Comparison of ENCODE assay signal across 7 cellular contexts in the genomic region with DNA sequence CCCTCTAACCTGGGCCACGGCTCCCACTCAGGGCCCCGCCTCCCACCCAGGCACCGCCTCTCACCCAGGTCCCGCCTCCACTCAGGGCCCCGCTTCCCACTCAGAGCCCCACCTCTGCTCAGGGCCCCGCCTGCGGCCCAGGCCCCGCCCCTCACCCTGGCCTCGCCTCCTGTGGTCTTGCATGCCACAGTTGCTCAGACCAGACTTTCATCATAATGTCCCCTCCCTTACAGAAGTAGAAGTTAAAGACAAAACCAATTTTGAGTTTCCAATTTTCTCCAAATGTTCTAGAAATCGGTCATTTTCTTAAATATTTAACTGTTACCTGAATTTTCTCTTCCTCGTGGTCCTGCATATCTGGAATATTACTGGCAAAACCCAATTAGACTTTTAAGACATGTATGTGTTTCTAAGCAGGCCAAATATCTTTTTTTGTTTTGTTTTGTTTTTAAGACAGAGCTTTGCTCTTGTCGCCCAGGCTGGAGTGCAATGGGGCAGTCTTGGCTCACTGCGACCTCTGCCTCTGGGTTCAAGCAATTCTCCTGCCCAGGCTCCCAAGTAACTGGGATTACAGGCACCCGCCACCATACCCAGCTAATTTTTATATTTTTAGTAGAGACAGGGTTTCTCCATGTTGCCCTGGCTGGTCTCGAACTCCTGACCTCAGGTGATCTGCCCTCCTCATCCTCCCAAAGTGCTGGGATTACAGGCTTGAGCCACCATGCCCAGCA.
DNase-seq lines count a peak whose midpoint lies in the region; ATAC-seq and TF ChIP-seq lines count a peak whose summit lies in the region.
"Not testable (repeated sequence)": the region's sequence is repeated elsewhere in the genome, so short reads cannot be mapped to it uniquely, and the experiment has no call there.

No MANE protein-coding gene starts in this region.

- not testable (repeated sequence) for H3K4me3 ChIP-seq in spleen

- WGBS in spleen, 5 donors, result 27 to 36% (median 33%) methylated on average over 11 to 15 of the region's 15 CpGs

- not testable (repeated sequence) for TF ChIP-seq POLR2A in GM18505 (IDR thresholded peaks at IDR 0.05; ENCODE audit: borderline replicate concordance, extremely low read depth, insufficient read depth, insufficient read length); spleen (IDR thresholded peaks at IDR 0.05)

- H3K4me1 Mint-ChIP-seq in activated CD4-positive, alpha-beta memory T cell treated with anti-CD3 and anti-CD28 coated beads, Interleukin-2, amount 10 ng/mL, durations not matched to agents 7 days and 5 days; chondrocyte (ENCODE audit: low read depth): not testable (repeated sequence)

- TF ChIP-seq CTCF in chondrocyte (IDR thresholded peaks at IDR 0.05); spleen (IDR thresholded peaks at IDR 0.05 in 8 of 11, conservative IDR thresholded peaks at IDR 0.05 in 3 of 11): not testable (repeated sequence)

- not testable (repeated sequence) for H3K36me3 Mint-ChIP-seq in activated CD4-positive, alpha-beta memory T cell treated with anti-CD3 and anti-CD28 coated beads, Interleukin-2, amount 10 ng/mL, durations not matched to agents 7 days and 5 days (ENCODE audit: low read depth); chondrocyte (ENCODE audit: low read depth)

- H3K4me1 ChIP-seq in spleen, result peaks cover 0 to 32% (median 7%) of the 10 kb centered on the region in 6 donors

- H3K27me3 Mint-ChIP-seq in activated CD4-positive, alpha-beta memory T cell treated with anti-CD3 and anti-CD28 coated beads, Interleukin-2, amount 10 ng/mL, durations not matched to agents 7 days and 5 days; chondrocyte (ENCODE audit: low read depth): not testable (repeated sequence)

- DNase-seq in NOMO-1 treated with DMSO at 0.1 percent for 48 hours (lab: John Stamatoyannopoulos, UW; ENCODE audit: unreplicated experiment) (peak; percentile 95), chondrocyte (ENCODE audit: low spot score) (peak; percentile 96), inferior parietal cortex (ENCODE audit: extremely low spot score) (peak; percentile 24), spleen (peak; percentile 98)
- peak; percentile 91 for DNase-seq in activated CD4-positive, alpha-beta memory T cell treated with anti-CD3 and anti-CD28 coated beads, Interleukin-2, amount 10 ng/mL, durations not matched to agents 7 days and 5 days

- H3K27me3 ChIP-seq in spleen (replicated peaks in 1 of 7), result not testable (repeated sequence)

- POLR2A ChIA-PET in activated CD4-positive, alpha-beta memory T cell treated with anti-CD3 and anti-CD28 coated beads, Interleukin-2, amount 10 ng/mL, durations not matched to agents 7 days and 5 days (lab: Charles Lee), result not testable (repeated sequence)

- not testable (repeated sequence) for H3K36me3 ChIP-seq in spleen

- intact Hi-C loops in spleen (cut with DNase I; ENCODE audit: low total_unique reads), result not testable (repeated sequence)

- ATAC-seq in GM18505 (IDR thresholded peaks at IDR 0.05; ENCODE audit: unreplicated experiment) (peak; percentile 65), HG03097 (IDR thresholded peaks at IDR 0.05; ENCODE audit: low FRiP score, unreplicated experiment) (peak; percentile 55)

- CTCF ChIA-PET in activated CD4-positive, alpha-beta memory T cell treated with anti-CD3 and anti-CD28 coated beads, Interleukin-2, amount 10 ng/mL, durations not matched to agents 7 days and 5 days (lab: Charles Lee), result interaction anchor here (1.4 kb wide), 1 partner anchor 24 kb away, joined by 6 read pairs; no protein-coding TSS in a partner anchor

- not testable (repeated sequence) for H3K9me3 Mint-ChIP-seq in activated CD4-positive, alpha-beta memory T cell treated with anti-CD3 and anti-CD28 coated beads, Interleukin-2, amount 10 ng/mL, durations not matched to agents 7 days and 5 days; chondrocyte (ENCODE audit: low read depth)

- H3K9me3 ChIP-seq in spleen, result not testable (repeated sequence)

- not testable (repeated sequence) for H3K4me3 Mint-ChIP-seq in activated CD4-positive, alpha-beta memory T cell treated with anti-CD3 and anti-CD28 coated beads, Interleukin-2, amount 10 ng/mL, durations not matched to agents 7 days and 5 days; chondrocyte (ENCODE audit: unreplicated experiment)

- H3K27ac ChIP-seq in spleen, result peak overlapping the region in 7 of 8 donors; percentile 19 to 64 (median 61)

- H3K27ac Mint-ChIP-seq in activated CD4-positive, alpha-beta memory T cell treated with anti-CD3 and anti-CD28 coated beads, Interleukin-2, amount 10 ng/mL, durations not matched to agents 7 days and 5 days, result peak overlapping the region; percentile 50
- peak overlapping the region; percentile 87 for H3K27ac Mint-ChIP-seq in chondrocyte (ENCODE audit: unreplicated experiment)

Comparison
In these comparisons a context has a peak if more than half of its experiments do, and no peak if none do; other contexts are left out.
1. DNase-seq: peak in every context shown above with its lines; median percentile 98 in spleen; 96 in chondrocyte; 95 in NOMO-1 treated with DMSO at 0.1 percent for 48 hours; 91 in activated CD4-positive, alpha-beta memory T cell treated with anti-CD3 and anti-CD28 coated beads, Interleukin-2, amount 10 ng/mL, durations not matched to agents 7 days and 5 days; 24 in inferior parietal cortex.